In the genomic region with DNA sequence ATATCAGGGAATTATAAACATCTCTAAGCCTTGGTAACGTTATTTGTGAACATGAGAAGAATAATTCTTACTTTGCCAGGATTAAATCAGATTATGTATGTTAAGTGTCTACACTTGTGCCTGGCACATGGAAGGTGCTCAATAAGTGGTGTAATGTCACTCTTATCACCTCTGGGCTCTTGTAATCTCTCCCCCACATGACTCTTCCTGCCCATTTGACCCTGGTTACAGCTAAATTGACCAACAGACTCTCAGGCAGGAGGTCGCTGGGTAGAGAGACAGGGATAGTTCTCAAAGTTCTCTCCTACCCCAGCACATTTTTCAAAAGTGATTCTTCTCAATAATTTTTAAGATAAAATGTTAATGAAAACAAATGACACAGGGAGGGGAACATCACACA, we compare ENCODE assay signal across 17 cellular contexts.
A peak's percentile ranks its signal among the peaks of the same experiment; 100 is the strongest.
DNase-seq lines count a peak whose midpoint lies in the region; ATAC-seq and TF ChIP-seq lines count a peak whose summit lies in the region.
"Had no signal": no experiment of that assay in that cellular context is flagged by ENCODE, and none has a peak within 500 bp of the region (broad histone marks: within the 10 kb centered on the region; RNA-seq: fewer than 3 reads in every experiment).

No MANE protein-coding gene starts in this region.

- DNase-seq in breast epithelium (ENCODE audit: low spot score in 2 of 2) (no peak), mammary epithelial cell (no peak), NCI-H524 (lab: John Stamatoyannopoulos, UW) (peak; percentile 80 to 87), left lobe of liver (ENCODE audit: low spot score) (no peak), osteocyte (ENCODE audit: extremely low spot score, unreplicated experiment) (no peak), H7 (no peak)
- DNase-seq: 8988T; CD4-positive, alpha-beta memory T cell; DMS153; DMS79; GDM1 had no signal

- in situ Hi-C loops in mammary epithelial cell (cut with MboI; ENCODE audit: low sequenced_read_pairs in 2 of 2) = no loop called here

- no TSS peak for BruUV-seq in mammary epithelial cell (replicated peaks; lab: Mats Ljungman, UMichigan)

- no peaks in the 10 kb centered on the region for H4K20me1 ChIP-seq in mammary epithelial cell (ENCODE audit: insufficient read depth, low read length)
- H4K20me1 ChIP-seq: BLaER1 had no signal

- peaks cover 96% of the 10 kb centered on the region for H3K79me2 ChIP-seq in mammary epithelial cell (ENCODE audit: insufficient read depth, low read length)

- H3K4me3 ChIP-seq in breast epithelium (no peak overlapping the region), mammary epithelial cell (replicated peaks in 1 of 3; ENCODE audit: insufficient read depth in 1 of 3, low read depth in 2 of 3, low read length in 3 of 3) (no peak overlapping the region), H7 (ENCODE audit: insufficient read depth, low read depth, low read length) (no peak overlapping the region)
- H3K4me3 ChIP-seq: BLaER1, GM23338 had no signal

- H3K4me2 ChIP-seq in mammary epithelial cell (ENCODE audit: insufficient read depth, low read depth, low read length) = no peak overlapping the region
- H3K4me2 ChIP-seq: BLaER1, GM23338 had no signal

- H3K9ac ChIP-seq in mammary epithelial cell (ENCODE audit: insufficient read depth, low read length) = no peak overlapping the region
- H3K9ac ChIP-seq: BLaER1 had no signal

- H3K36me3 Mint-ChIP-seq in osteocyte (ENCODE audit: unreplicated experiment) = no peaks in the 10 kb centered on the region
- no peaks in the 10 kb centered on the region for H3K36me3 Mint-ChIP-seq in stimulated activated memory B cell treated with anti-CD40 and anti-IgM and Interleukin-4, amounts not matched to agents 10 μg/mL and 1 μg/mL and 100 μg/mL, for 72 hours
- H3K36me3 Mint-ChIP-seq: CD14-positive monocyte; CD4-positive, alpha-beta memory T cell had no signal

- TF ChIP-seq POLR2A in breast epithelium (IDR thresholded peaks at IDR 0.05) = no peak

- dilution Hi-C loops in mammary epithelial cell (cut with HindIII; ENCODE audit: low sequenced_read_pairs) = no loop called here

- H3K9me3 Mint-ChIP-seq in osteocyte (ENCODE audit: unreplicated experiment) = no peaks in the 10 kb centered on the region
- H3K9me3 Mint-ChIP-seq in stimulated activated memory B cell treated with anti-CD40 and anti-IgM and Interleukin-4, amounts not matched to agents 10 μg/mL and 1 μg/mL and 100 μg/mL, for 72 hours = no peaks in the 10 kb centered on the region
- H3K9me3 Mint-ChIP-seq: GM23338 had no signal

- CTCF ChIA-PET in mammary epithelial cell (lab: Charles Lee; ENCODE audit: low non-redundant PET) = no interaction called here

- WGBS in mammary epithelial cell (ENCODE audit: low coverage, missing lambda C conversion rate) = 88% methylated on average over 2 of the region's 2 CpGs

- peaks cover 2% of the 10 kb centered on the region for H3K27me3 Mint-ChIP-seq in osteocyte (ENCODE audit: unreplicated experiment)
- H3K27me3 Mint-ChIP-seq in stimulated activated memory B cell treated with anti-CD40 and anti-IgM and Interleukin-4, amounts not matched to agents 10 μg/mL and 1 μg/mL and 100 μg/mL, for 72 hours = no peaks in the 10 kb centered on the region

- no peak overlapping the region for H3K4me3 Mint-ChIP-seq in osteocyte (ENCODE audit: unreplicated experiment)
- H3K4me3 Mint-ChIP-seq in stimulated activated memory B cell treated with anti-CD40 and anti-IgM and Interleukin-4, amounts not matched to agents 10 μg/mL and 1 μg/mL and 100 μg/mL, for 72 hours = no peak overlapping the region
- H3K4me3 Mint-ChIP-seq: CD14-positive monocyte; CD4-positive, alpha-beta memory T cell; GM23338 had no signal

- no peak for TF ChIP-seq CTCF in breast epithelium (IDR thresholded peaks at IDR 0.05)
- TF ChIP-seq CTCF in mammary epithelial cell (conservative IDR thresholded peaks at IDR 0.05 in 1 of 2, IDR thresholded peaks at IDR 0.05 in 1 of 2; ENCODE audit: extremely low read depth in 1 of 2, insufficient read depth in 1 of 2, low read depth in 1 of 2, low read length in 2 of 2) = no peak
- no peak for TF ChIP-seq CTCF in osteocyte (IDR thresholded peaks at IDR 0.05)

- intact Hi-C loops in breast epithelium (cut with DNase I; ENCODE audit: low total_unique reads) (no loop called here), mammary epithelial cell (cut with micrococcal nuclease) (no loop called here)

- peaks cover 12% of the 10 kb centered on the region for H3K4me1 Mint-ChIP-seq in osteocyte (ENCODE audit: unreplicated experiment)
- no peaks in the 10 kb centered on the region for H3K4me1 Mint-ChIP-seq in stimulated activated memory B cell treated with anti-CD40 and anti-IgM and Interleukin-4, amounts not matched to agents 10 μg/mL and 1 μg/mL and 100 μg/mL, for 72 hours
- H3K4me1 Mint-ChIP-seq: CD14-positive monocyte; CD4-positive, alpha-beta memory T cell had no signal

- H3K27ac Mint-ChIP-seq in osteocyte (ENCODE audit: unreplicated experiment) = peak overlapping the region; percentile 4
- H3K27ac Mint-ChIP-seq in stimulated activated memory B cell treated with anti-CD40 and anti-IgM and Interleukin-4, amounts not matched to agents 10 μg/mL and 1 μg/mL and 100 μg/mL, for 72 hours = no peak overlapping the region
- H3K27ac Mint-ChIP-seq: CD14-positive monocyte; CD4-positive, alpha-beta memory T cell; GM23338 had no signal

- peak; percentile 66 for ATAC-seq in left lobe of liver
- no peak for ATAC-seq in HG02610 (IDR thresholded peaks at IDR 0.05; ENCODE audit: unreplicated experiment)
- no peak for ATAC-seq in stimulated activated memory B cell treated with anti-CD40 and anti-IgM and Interleukin-4, amounts not matched to agents 10 μg/mL and 1 μg/mL and 100 μg/mL, for 72 hours
- ATAC-seq: GM23338, HCT116 had no signal

- H3K27me3 ChIP-seq in breast epithelium (no peaks in the 10 kb centered on the region), mammary epithelial cell (ENCODE audit: insufficient read depth, low read length) (no peaks in the 10 kb centered on the region), H7 (ENCODE audit: control insufficient read depth, insufficient read depth, low read length) (no peaks in the 10 kb centered on the region)
- H3K27me3 ChIP-seq: BLaER1 had no signal

- H3K4me1 ChIP-seq in breast epithelium (no peaks in the 10 kb centered on the region), mammary epithelial cell (ENCODE audit: insufficient read depth, low read length) (peaks cover 6% of the 10 kb centered on the region)
- H3K4me1 ChIP-seq: BLaER1 had no signal

- peak overlapping the region; percentile 11 to 32 for H3K27ac ChIP-seq in breast epithelium
- no peak overlapping the region for H3K27ac ChIP-seq in mammary epithelial cell (ENCODE audit: insufficient read depth, low read depth, low read length)
- H3K27ac ChIP-seq: BLaER1 had no signal

- no peak overlapping the region for H2AFZ ChIP-seq in mammary epithelial cell (ENCODE audit: low read depth, low read length)

- H3K36me3 ChIP-seq in breast epithelium (no peaks in the 10 kb centered on the region), mammary epithelial cell (ENCODE audit: insufficient read depth, low read length) (no peaks in the 10 kb centered on the region), H7 (replicated peaks; ENCODE audit: control insufficient read depth, insufficient read depth, low read length) (no peaks in the 10 kb centered on the region)
- H3K36me3 ChIP-seq: BLaER1 had no signal

- no peaks in the 10 kb centered on the region for H3K9me3 ChIP-seq in breast epithelium
- H3K9me3 ChIP-seq in mammary epithelial cell (replicated peaks; ENCODE audit: insufficient read depth, low read length) = no peaks in the 10 kb centered on the region
- H3K9me3 ChIP-seq: BLaER1 had no signal

Comparison
In these comparisons a context has a peak if more than half of its experiments do, and no peak if none do; other contexts are left out.
1. DNase-seq: peak in NCI-H524 (2 of 2); none in breast epithelium (0 of 2), mammary epithelial cell (single experiment), left lobe of liver (single experiment), osteocyte (single experiment) and H7 (single experiment).